11 cellular contexts compared by ENCODE assay signal in genomic region chr14:92914087-92914656, GRCh38. TPM values are rescaled to one million over a fixed set of nuclear protein-coding genes. Genes with fewer than 3 reads are reported as not detected.
A peak's percentile ranks its signal among the peaks of the same experiment; 100 is the strongest.
DNase-seq lines count a peak whose midpoint lies in the region; ATAC-seq, FAIRE-seq and TF ChIP-seq lines count a peak whose summit lies in the region.
"Had no signal": no experiment of that assay in that cellular context is flagged by ENCODE, and none has a peak within 500 bp of the region (broad histone marks: within the 10 kb centered on the region; RNA-seq: fewer than 3 reads in every experiment).

No MANE protein-coding gene starts in this region.

- no peak overlapping the region for H2BK12ac ChIP-seq in trophoblast cell (ENCODE audit: low read length)

- no CpG with 5 or more reads among the region's 7 CpGs for WGBS in trophoblast cell (ENCODE audit: extremely low coverage, insufficient coverage, insufficient read length)

- H3K27me3 ChIP-seq in NT2/D1 (ENCODE audit: insufficient read depth, insufficient read length) (peaks cover 51% of the 10 kb centered on the region), astrocyte (ENCODE audit: insufficient read depth, low read length) (peaks cover 7% of the 10 kb centered on the region), trophoblast cell (ENCODE audit: insufficient read depth, low read length) (peaks cover 2% of the 10 kb centered on the region)

- no peak overlapping the region for H2BK5ac ChIP-seq in trophoblast cell (ENCODE audit: low read depth, low read length, poor library complexity)

- H3K4me2 ChIP-seq in astrocyte (ENCODE audit: low read length) (no peak overlapping the region), trophoblast cell (ENCODE audit: low read length) (no peak overlapping the region)

- H4K12ac ChIP-seq in trophoblast cell (ENCODE audit: low read depth, low read length) = no peak overlapping the region

- H4K91ac ChIP-seq in trophoblast cell (ENCODE audit: low read depth, low read length) = no peak overlapping the region

- no peak overlapping the region for H2BK120ac ChIP-seq in trophoblast cell (ENCODE audit: insufficient read depth, low read length, poor library complexity)

- H3K23ac ChIP-seq in trophoblast cell (ENCODE audit: low read length) = no peak overlapping the region

- DNase-seq in GM12865 (ENCODE audit: low read depth) (peak; percentile 48), NT2/D1 (ENCODE audit: low read depth, low spot score) (peak; percentile 25), astrocyte (ENCODE audit: low read depth) (peak; percentile 10), trophoblast cell (peak; percentile 40 to 70), ureter (ENCODE audit: low spot score) (no peak), T-helper 17 cell (no peak)

- H3K79me2 ChIP-seq in astrocyte (ENCODE audit: insufficient read depth, low read length) (no peaks in the 10 kb centered on the region), trophoblast cell (ENCODE audit: control insufficient read depth, insufficient read depth, low read length, poor library complexity) (no peaks in the 10 kb centered on the region)

- H3K4me1 ChIP-seq in NT2/D1 (ENCODE audit: insufficient read depth, insufficient read length) (no peaks in the 10 kb centered on the region), astrocyte (ENCODE audit: insufficient read depth, low read length) (no peaks in the 10 kb centered on the region), trophoblast cell (ENCODE audit: control insufficient read depth in 1 of 2, insufficient read depth in 2 of 2, low read length in 2 of 2) (no peaks in the 10 kb centered on the region)

- no peaks in the 10 kb centered on the region for H3K79me1 ChIP-seq in trophoblast cell (ENCODE audit: low read length)

- H3K36me3 ChIP-seq in NT2/D1 (ENCODE audit: insufficient read depth, insufficient read length, low read length) = no peaks in the 10 kb centered on the region
- H3K36me3 ChIP-seq in astrocyte (ENCODE audit: insufficient read depth, low read length) = no peaks in the 10 kb centered on the region
- no peaks in the 10 kb centered on the region for H3K36me3 ChIP-seq in trophoblast cell (ENCODE audit: control insufficient read depth in 1 of 2, insufficient read depth in 2 of 2, low read length in 2 of 2)

- H3K9ac ChIP-seq in NT2/D1 (ENCODE audit: insufficient read length, low read depth) (no peak overlapping the region), astrocyte (ENCODE audit: low read length) (no peak overlapping the region), trophoblast cell (ENCODE audit: low read length) (no peak overlapping the region)

- H3K4me3 Mint-ChIP-seq in astrocyte (ENCODE audit: unreplicated experiment) (no peak overlapping the region), T-helper 17 cell (no peak overlapping the region)
- H3K4me3 Mint-ChIP-seq: effector memory CD8-positive, alpha-beta T cell; naive thymus-derived CD4-positive, alpha-beta T cell; T-helper 1 cell treated with Interleukin-12 subunit alpha and Interleukin-12 subunit beta and Interleukin-4 antibody, amounts not matched to agents 30 μg/mL and 1 μg/mL, for 36 hours had no signal

- H3K4me3 ChIP-seq in GM12865 (ENCODE audit: low read depth, low read length) (no peak overlapping the region), NT2/D1 (ENCODE audit: insufficient read length, low read depth) (no peak overlapping the region), astrocyte (ENCODE audit: insufficient read depth, low read depth, low read length) (no peak overlapping the region), trophoblast cell (ENCODE audit: low read depth, low read length) (no peak overlapping the region)

- H3K36me3 Mint-ChIP-seq in astrocyte (ENCODE audit: low read depth, unreplicated experiment) (no peaks in the 10 kb centered on the region), T-helper 17 cell (ENCODE audit: low read depth) (no peaks in the 10 kb centered on the region)

- ATAC-seq in GM19455 (IDR thresholded peaks at IDR 0.05; ENCODE audit: unreplicated experiment) = no peak
- ATAC-seq in T-helper 17 cell = no peak
- ATAC-seq in HG03025 (IDR thresholded peaks at IDR 0.05; ENCODE audit: low FRiP score, unreplicated experiment) = no peak
- ATAC-seq: effector memory CD8-positive, alpha-beta T cell; naive thymus-derived CD4-positive, alpha-beta T cell had no signal

- H4K8ac ChIP-seq in trophoblast cell (ENCODE audit: low read depth, low read length) = no peak overlapping the region

- no peak overlapping the region for H2AFZ ChIP-seq in astrocyte (ENCODE audit: low read depth, low read length)
- no peak overlapping the region for H2AFZ ChIP-seq in trophoblast cell (ENCODE audit: insufficient read depth, low read length, poor library complexity)

- no peak overlapping the region for H3K27ac ChIP-seq in astrocyte (ENCODE audit: low read depth, low read length)
- no peak overlapping the region for H3K27ac ChIP-seq in trophoblast cell (ENCODE audit: low read depth, low read length)

- FAIRE-seq in astrocyte (lab: Jason Lieb, UNC) = no peak

- TF ChIP-seq CTCF in GM12865 (IDR thresholded peaks at IDR 0.05; ENCODE audit: insufficient read depth, low read depth, low read length, missing control alignments) = no peak
- TF ChIP-seq CTCF in astrocyte (IDR thresholded peaks at IDR 0.05; ENCODE audit: insufficient read depth, low read depth, low read length) = no peak

- H3K4ac ChIP-seq in trophoblast cell (ENCODE audit: low read depth, low read length) = no peak overlapping the region

- no peak overlapping the region for H3K14ac ChIP-seq in trophoblast cell (ENCODE audit: low read length)

- H4K20me1 ChIP-seq in astrocyte (ENCODE audit: insufficient read depth, low read length) = no peaks in the 10 kb centered on the region

- no peak overlapping the region for H2AK5ac ChIP-seq in trophoblast cell (ENCODE audit: low read length)

- H3K9me3 ChIP-seq in NT2/D1 (ENCODE audit: insufficient read depth, low read length) = peaks cover 6% of the 10 kb centered on the region; the same call in 1 of the 2 replicates
- H3K9me3 ChIP-seq in astrocyte (ENCODE audit: insufficient read depth, low read depth, low read length) = no peaks in the 10 kb centered on the region
- peaks cover 7% of the 10 kb centered on the region for H3K9me3 ChIP-seq in trophoblast cell (ENCODE audit: insufficient read depth, low read depth, low read length)
- no peaks in the 10 kb centered on the region for H3K9me3 ChIP-seq in T-helper 17 cell (ENCODE audit: control insufficient read depth, low read length, poor library complexity, severe bottlenecking)

- no peak overlapping the region for H3K27ac Mint-ChIP-seq in astrocyte (ENCODE audit: unreplicated experiment)
- no peak overlapping the region for H3K27ac Mint-ChIP-seq in T-helper 17 cell
- H3K27ac Mint-ChIP-seq: effector memory CD8-positive, alpha-beta T cell; naive thymus-derived CD4-positive, alpha-beta T cell; T-helper 1 cell treated with Interleukin-12 subunit alpha and Interleukin-12 subunit beta and Interleukin-4 antibody, amounts not matched to agents 30 μg/mL and 1 μg/mL, for 36 hours had no signal

- H3K9me3 Mint-ChIP-seq in astrocyte (ENCODE audit: unreplicated experiment) = peaks cover 5% of the 10 kb centered on the region
- H3K9me3 Mint-ChIP-seq: effector memory CD8-positive, alpha-beta T cell; T-helper 1 cell treated with Interleukin-12 subunit alpha and Interleukin-12 subunit beta and Interleukin-4 antibody, amounts not matched to agents 30 μg/mL and 1 μg/mL, for 36 hours had no signal

- H3K27me3 Mint-ChIP-seq in astrocyte (ENCODE audit: low read depth, unreplicated experiment) = peaks cover 48% of the 10 kb centered on the region
- H3K27me3 Mint-ChIP-seq in T-helper 17 cell = peaks cover 13% of the 10 kb centered on the region

- no peak overlapping the region for H3K18ac ChIP-seq in trophoblast cell (ENCODE audit: low read length)

- no peaks in the 10 kb centered on the region for H3K4me1 Mint-ChIP-seq in astrocyte (ENCODE audit: low read depth, unreplicated experiment)
- peaks cover 2% of the 10 kb centered on the region for H3K4me1 Mint-ChIP-seq in T-helper 17 cell
- H3K4me1 Mint-ChIP-seq: naive thymus-derived CD4-positive, alpha-beta T cell had no signal

RNA-seq across cellular contexts. Expression of gene CHGA, which starts 8.8 kb away (rescaled TPM):
- total RNA-seq in astrocyte = not detected in 2 replicates
- 0.19 TPM in 2 replicates for polyA plus RNA-seq in trophoblast cell (2013)
- total RNA-seq in ureter = not detected
- total RNA-seq in T-helper 17 cell = not detected
- total RNA-seq: naive thymus-derived CD4-positive, alpha-beta T cell had no signal
- polyA plus RNA-seq: naive thymus-derived CD4-positive, alpha-beta T cell had no signal

Comparison
In these comparisons a context has a peak if more than half of its experiments do, and no peak if none do; other contexts are left out.
1. DNase-seq: peak in GM12865 (single experiment), NT2/D1 (single experiment), astrocyte (single experiment) and trophoblast cell (2 of 2); none in ureter (single experiment) and T-helper 17 cell (0 of 3).